Comparison of ENCODE assay signal across 9 cellular contexts in the genomic region with DNA sequence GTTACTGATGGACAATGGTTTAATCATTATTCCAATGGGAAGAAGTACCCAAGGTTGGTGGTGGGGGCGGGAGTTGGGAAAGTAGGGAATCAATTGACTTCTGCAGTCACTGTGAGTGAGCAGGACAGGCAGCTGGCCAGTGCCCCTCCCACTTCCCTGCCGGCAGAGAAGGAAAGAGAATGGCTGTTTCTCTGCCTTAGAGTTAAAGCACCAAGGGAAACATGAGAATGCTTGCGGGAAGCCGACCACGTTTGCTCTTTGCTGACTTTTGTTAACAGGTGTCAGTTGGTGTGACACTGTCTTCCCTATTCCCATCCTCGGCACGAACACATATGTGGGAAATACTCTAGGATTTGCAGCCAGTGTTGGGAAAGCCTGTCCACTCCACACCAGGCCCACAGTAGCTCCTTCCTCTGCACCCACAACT. TPM values are rescaled to one million over a fixed set of nuclear protein-coding genes. Genes with fewer than 3 reads are reported as not detected.
A peak's percentile ranks its signal among the peaks of the same experiment; 100 is the strongest.
DNase-seq lines count a peak whose midpoint lies in the region; ATAC-seq, FAIRE-seq and TF ChIP-seq lines count a peak whose summit lies in the region.
"Had no signal": no experiment of that assay in that cellular context is flagged by ENCODE, and none has a peak within 500 bp of the region (broad histone marks: within the 10 kb centered on the region; RNA-seq: fewer than 3 reads in every experiment).

No MANE protein-coding gene starts in this region.

- H3K36me3 ChIP-seq in colonic mucosa (no peaks in the 10 kb centered on the region), kidney epithelial cell (ENCODE audit: control insufficient read depth, insufficient read depth, low read length) (no peaks in the 10 kb centered on the region), stomach (no peaks in the 10 kb centered on the region)

- intact Hi-C loops in colonic mucosa (cut with DNase I) = no loop called here
- intact Hi-C loops in stomach (cut with DNase I; ENCODE audit: low total_unique reads) = no loop called here

- H3K4me3 ChIP-seq in colonic mucosa = no peak overlapping the region
- H3K4me3 ChIP-seq in kidney epithelial cell (ENCODE audit: low read depth, low read length) = no peak overlapping the region
- peak overlapping the region in 1 of 4 donors; percentile 16 for H3K4me3 ChIP-seq in stomach
- H3K4me3 ChIP-seq: GM12878 had no signal

- FAIRE-seq in GM19239 (lab: Jason Lieb, UNC) = no peak
- FAIRE-seq: GM12878 had no signal

- DNase-seq in HT1080 (ENCODE audit: low read depth) (peak; percentile 42), colonic mucosa (peak; percentile 69), kidney epithelial cell (ENCODE audit: low read depth) (peak; percentile 48), stomach (peak; percentile 41), GM19239 (ENCODE audit: insufficient read length, low spot score) (no peak), NCI-H446 treated with DMSO at 0.1 percent for 48 hours (lab: John Stamatoyannopoulos, UW) (no peak), OCI-M2 (lab: John Stamatoyannopoulos, UW; ENCODE audit: unreplicated experiment) (no peak)
- DNase-seq in stimulated activated effector memory CD8-positive, alpha-beta T cell treated with anti-CD3 and anti-CD28 coated beads, Interleukin-12 subunit alpha, Interleukin-12 subunit beta, amount 100 ng/mL, for 72 hours (ENCODE audit: low spot score in 2 of 2) = no peak

- no peak for TF ChIP-seq POLR2A in stomach (IDR thresholded peaks at IDR 0.05)

- 3 to 18% (median 15%) methylated on average over 7 of the region's 7 CpGs for WGBS in stomach, 5 donors

- no peaks in the 10 kb centered on the region for H3K9me3 ChIP-seq in colonic mucosa
- H3K9me3 ChIP-seq in stomach = no peaks in the 10 kb centered on the region

- no peak for ATAC-seq in stimulated activated effector memory CD8-positive, alpha-beta T cell treated with anti-CD3 and anti-CD28 coated beads, Interleukin-12 subunit alpha, Interleukin-12 subunit beta, amount 100 ng/mL, for 72 hours
- ATAC-seq: GM12878 had no signal

- H3K27me3 ChIP-seq in colonic mucosa (no peaks in the 10 kb centered on the region), kidney epithelial cell (ENCODE audit: control insufficient read depth, insufficient read depth, low read length) (no peaks in the 10 kb centered on the region), stomach (no peaks in the 10 kb centered on the region)

- no peaks in the 10 kb centered on the region for H3K4me1 Mint-ChIP-seq in stimulated activated effector memory CD8-positive, alpha-beta T cell treated with anti-CD3 and anti-CD28 coated beads, Interleukin-12 subunit alpha, Interleukin-12 subunit beta, amount 100 ng/mL, for 72 hours

- H3K9ac ChIP-seq in colonic mucosa (ENCODE audit: low read depth in 2 of 2, low read length in 2 of 2) = peak overlapping the region in 1 of 2 donors; percentile 14

- no peaks in the 10 kb centered on the region for H3K36me3 Mint-ChIP-seq in stimulated activated effector memory CD8-positive, alpha-beta T cell treated with anti-CD3 and anti-CD28 coated beads, Interleukin-12 subunit alpha, Interleukin-12 subunit beta, amount 100 ng/mL, for 72 hours

- peak overlapping the region; percentile 61 for H3K27ac ChIP-seq in colonic mucosa
- H3K27ac ChIP-seq in stomach = peak overlapping the region in 4 of 5 donors; percentile 28 to 70 (median 59)

- no peaks in the 10 kb centered on the region for H3K9me3 Mint-ChIP-seq in stimulated activated effector memory CD8-positive, alpha-beta T cell treated with anti-CD3 and anti-CD28 coated beads, Interleukin-12 subunit alpha, Interleukin-12 subunit beta, amount 100 ng/mL, for 72 hours

- TF ChIP-seq CTCF in colonic mucosa (IDR thresholded peaks at IDR 0.05) (no peak), kidney epithelial cell (IDR thresholded peaks at IDR 0.05; ENCODE audit: insufficient read depth, low read length, poor library complexity, severe bottlenecking) (no peak), stomach (IDR thresholded peaks at IDR 0.05) (no peak)

- peaks cover 10% of the 10 kb centered on the region for H3K4me1 ChIP-seq in colonic mucosa
- H3K4me1 ChIP-seq in stomach = peaks cover 10 to 47% (median 26%) of the 10 kb centered on the region in 4 donors

- no peak overlapping the region for H3K27ac Mint-ChIP-seq in stimulated activated effector memory CD8-positive, alpha-beta T cell treated with anti-CD3 and anti-CD28 coated beads, Interleukin-12 subunit alpha, Interleukin-12 subunit beta, amount 100 ng/mL, for 72 hours

- H3K4me3 Mint-ChIP-seq in stimulated activated effector memory CD8-positive, alpha-beta T cell treated with anti-CD3 and anti-CD28 coated beads, Interleukin-12 subunit alpha, Interleukin-12 subunit beta, amount 100 ng/mL, for 72 hours = no peak overlapping the region

- no peak for TF ChIP-seq EP300 in stomach (IDR thresholded peaks at IDR 0.05)

RNA-seq across cellular contexts. Expression of gene MFSD1, which starts 33.5 kb away (rescaled TPM):
- 140 and 150 TPM in 2 replicates for total RNA-seq in HT1080 (2014; rRNA removed; shearing (Covaris generic))
- polyA plus RNA-seq in HT1080 (2015; cell fraction: cytosol; rRNA removed) = 133 and 154 TPM in 2 replicates
- polyA plus RNA-seq in HT1080 (2015; cell fraction: nucleus; rRNA removed) = 153 and 174 TPM in 2 replicates
- total RNA-seq in colonic mucosa = 10 to 100 TPM; 51.1 to 54.4 TPM
- 55.8 and 61.0 TPM in 2 replicates for total RNA-seq in kidney epithelial cell
- 100 to 1,000 TPM in 2 of 5 donors, 10 to 100 TPM in 3; 23.9 to 187 (median 44.8) TPM for total RNA-seq in stomach
- 10 to 100 TPM; 22.3 to 28.3 (median 22.7) TPM for polyA plus RNA-seq in stomach

RNA-seq across cellular contexts. Expression of gene RARRES1, which starts 36.1 kb away (rescaled TPM):
- not detected in 2 replicates for total RNA-seq in HT1080 (2014; rRNA removed; shearing (Covaris generic))
- polyA plus RNA-seq in HT1080 (2015; cell fraction: cytosol; rRNA removed) = not detected in 2 replicates
- not detected in 2 replicates for polyA plus RNA-seq in HT1080 (2015; cell fraction: nucleus; rRNA removed)
- total RNA-seq in colonic mucosa (10 to 100 TPM; 30.6 to 79.5 TPM), kidney epithelial cell (5.3 and 6.9 TPM in 2 replicates), stomach (100 to 1,000 TPM in 1 of 5 donors, 10 to 100 TPM in 2, 1 to 10 TPM in 1, under 1 TPM in 1; 0.43 to 237 (median 12.1) TPM)
- polyA plus RNA-seq in stomach = 1 to 10 TPM in 2 of 3 donors, under 1 TPM in 1; 0.76 to 7.5 (median 3.8) TPM
- total RNA-seq: GM12878 had no signal

Comparison
In these comparisons a context has a peak if more than half of its experiments do, and no peak if none do; other contexts are left out.
1. DNase-seq: peak in HT1080 (single experiment), colonic mucosa (single experiment), kidney epithelial cell (single experiment) and stomach (single experiment); none in GM19239 (single experiment), stimulated activated effector memory CD8-positive, alpha-beta T cell treated with anti-CD3 and anti-CD28 coated beads, Interleukin-12 subunit alpha, Interleukin-12 subunit beta, amount 100 ng/mL, for 72 hours (0 of 2), NCI-H446 treated with DMSO at 0.1 percent for 48 hours (single experiment) and OCI-M2 (single experiment).